ENCODE assay signal across 8 cellular contexts in the genomic region with DNA sequence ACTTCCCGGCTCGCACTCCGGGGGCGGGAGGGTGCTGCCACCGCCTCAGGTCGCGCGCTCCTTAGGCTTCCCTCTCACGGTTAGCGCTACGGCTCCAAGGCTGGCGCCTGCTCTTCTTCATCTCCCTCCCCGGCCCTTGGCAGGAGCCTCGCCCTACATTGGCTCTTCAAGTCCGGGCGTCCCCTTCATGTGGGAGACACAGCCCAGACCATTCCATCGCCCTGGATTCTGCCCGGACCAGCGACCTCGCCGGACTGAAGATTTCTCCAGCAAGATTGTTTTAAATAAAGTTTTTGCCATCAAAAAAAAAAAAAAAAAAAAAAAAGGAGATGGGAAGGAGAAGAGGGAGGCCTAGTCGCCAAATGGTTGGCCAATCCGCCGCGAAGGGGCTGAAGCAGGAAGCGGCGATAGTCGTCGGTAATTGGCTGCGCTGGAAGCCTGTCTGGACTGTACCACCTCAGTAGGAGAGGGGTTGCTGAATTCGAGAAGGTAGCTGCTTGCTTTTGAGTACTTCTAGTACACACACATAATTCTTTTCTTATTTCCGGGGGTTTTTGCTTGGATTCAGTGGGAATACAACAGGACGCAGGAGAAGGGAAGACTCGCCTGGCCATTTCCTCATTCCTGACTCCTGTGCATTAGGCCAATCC. TPM values are rescaled to one million over a fixed set of nuclear protein-coding genes. Genes with fewer than 3 reads are reported as not detected.
A peak's percentile ranks its signal among the peaks of the same experiment; 100 is the strongest.
DNase-seq lines count a peak whose midpoint lies in the region; ATAC-seq and TF ChIP-seq lines count a peak whose summit lies in the region.

No MANE protein-coding gene starts in this region.

- ATAC-seq in GM19023 (IDR thresholded peaks at IDR 0.05; ENCODE audit: unreplicated experiment) (peak; percentile 63), HG03196 (IDR thresholded peaks at IDR 0.05; ENCODE audit: unreplicated experiment) (peak; percentile 68)
- peak; percentile 71 for ATAC-seq in central memory CD8-positive, alpha-beta T cell (replicated peaks; ENCODE audit: extremely low read depth, poor library complexity, severe bottlenecking)

- peaks cover 35% of the 10 kb centered on the region for H3K36me3 Mint-ChIP-seq in central memory CD8-positive, alpha-beta T cell (ENCODE audit: insufficient read depth)

- H3K36me3 ChIP-seq in spleen = peaks cover 2 to 22% (median 12%) of the 10 kb centered on the region in 6 donors

- peak overlapping the region; percentile 99 for H3K27ac Mint-ChIP-seq in central memory CD8-positive, alpha-beta T cell (ENCODE audit: low read depth)

- H3K4me1 Mint-ChIP-seq in central memory CD8-positive, alpha-beta T cell = peaks cover 47% of the 10 kb centered on the region

- peak overlapping the region; percentile 94 for H3K4me3 ChIP-seq in AG09309 (ENCODE audit: control insufficient read depth, low read depth, low read length)
- peak overlapping the region; percentile 75 to 99 (median 88) for H3K4me3 ChIP-seq in spleen

- DNase-seq in AG09309 (ENCODE audit: low read depth) = peak; percentile 98
- DNase-seq in NCI-H226 = peak; percentile 94
- DNase-seq in activated CD4-positive, CD25-positive, alpha-beta regulatory T cell (lab: John Stamatoyannopoulos, UW) = peak; percentile 78 to 87 (median 83)
- peak in 1 of 2 donors; percentile 64 for DNase-seq in central memory CD8-positive, alpha-beta T cell (ENCODE audit: low spot score in 2 of 2)
- DNase-seq in iris pigment epithelial cell (ENCODE audit: low read depth) = peak; percentile 99
- DNase-seq in spleen = peak; percentile 97

- no peaks in the 10 kb centered on the region for H3K9me3 Mint-ChIP-seq in central memory CD8-positive, alpha-beta T cell

- WGBS in spleen, 5 donors = 0% methylated on average over 24 to 34 of the region's 34 CpGs

- intact Hi-C loops in spleen (cut with DNase I; ENCODE audit: low total_unique reads) = loop anchor here (10.0 kb wide), 1 partner anchor 128 kb away; no protein-coding TSS in a partner anchor

- TF ChIP-seq CTCF in AG09309 (IDR thresholded peaks at IDR 0.05; ENCODE audit: control insufficient read depth, insufficient read depth, low read depth, low read length, missing control alignments) (no peak), spleen (IDR thresholded peaks at IDR 0.05 in 8 of 11, conservative IDR thresholded peaks at IDR 0.05 in 3 of 11) (peak in 1 of 11 experiments; percentile 9)

- H3K4me3 Mint-ChIP-seq in central memory CD8-positive, alpha-beta T cell = peak overlapping the region; percentile 100

- H3K9me3 ChIP-seq in spleen = no peaks in the 10 kb centered on the region

- no peaks in the 10 kb centered on the region for H3K27me3 ChIP-seq in spleen (replicated peaks in 1 of 7)

- H3K27ac ChIP-seq in spleen = peak overlapping the region; percentile 96 to 100 (median 98)

- no peak for TF ChIP-seq POLR2A in spleen (IDR thresholded peaks at IDR 0.05)

- no peaks in the 10 kb centered on the region for H3K27me3 Mint-ChIP-seq in central memory CD8-positive, alpha-beta T cell

- H3K4me1 ChIP-seq in spleen = peaks cover 20 to 60% (median 42%) of the 10 kb centered on the region in 6 donors

RNA-seq across cellular contexts. Expression of gene ZDHHC5, which starts 0.7 kb away (rescaled TPM):
- total RNA-seq in spleen = 10 to 100 TPM; 41.5 to 58.0 (median 51.2) TPM
- 10 to 100 TPM; 14.0 to 16.7 (median 14.2) TPM for polyA plus RNA-seq in spleen

RNA-seq across cellular contexts. Expression of gene CLP1, which starts 9.6 kb away (rescaled TPM):
- 10 to 100 TPM; 10.5 to 21.6 (median 14.6) TPM for total RNA-seq in spleen
- 10 to 100 TPM in 1 of 3 donors, 1 to 10 TPM in 2; 8.3 to 12.2 (median 8.4) TPM for polyA plus RNA-seq in spleen

RNA-seq across cellular contexts. Expression of gene YPEL4, which starts 17.5 kb away (rescaled TPM):
- 1 to 10 TPM in 6 of 7 donors, under 1 TPM in 1; 0.63 to 8.3 (median 2.2) TPM for total RNA-seq in spleen
- polyA plus RNA-seq in spleen = 1 to 10 TPM in 1 of 3 donors, under 1 TPM in 2; 0.77 to 2.4 (median 1.00) TPM

RNA-seq across cellular contexts. Expression of gene MED19, which starts 44.8 kb away (rescaled TPM):
- total RNA-seq in spleen = 10 to 100 TPM in 4 of 7 donors, 1 to 10 TPM in 3; 8.3 to 14.7 (median 11.0) TPM
- 10 to 100 TPM in 2 of 3 donors, 1 to 10 TPM in 1; 8.3 to 14.0 (median 11.1) TPM for polyA plus RNA-seq in spleen

RNA-seq across cellular contexts. Expression of gene TMX2, which starts 45.2 kb away (rescaled TPM):
- total RNA-seq in spleen = 10 to 100 TPM; 38.8 to 57.0 (median 51.9) TPM
- 10 to 100 TPM; 36.0 to 56.5 (median 46.3) TPM for polyA plus RNA-seq in spleen
